14 cellular contexts compared by ENCODE assay signal in the genomic region with DNA sequence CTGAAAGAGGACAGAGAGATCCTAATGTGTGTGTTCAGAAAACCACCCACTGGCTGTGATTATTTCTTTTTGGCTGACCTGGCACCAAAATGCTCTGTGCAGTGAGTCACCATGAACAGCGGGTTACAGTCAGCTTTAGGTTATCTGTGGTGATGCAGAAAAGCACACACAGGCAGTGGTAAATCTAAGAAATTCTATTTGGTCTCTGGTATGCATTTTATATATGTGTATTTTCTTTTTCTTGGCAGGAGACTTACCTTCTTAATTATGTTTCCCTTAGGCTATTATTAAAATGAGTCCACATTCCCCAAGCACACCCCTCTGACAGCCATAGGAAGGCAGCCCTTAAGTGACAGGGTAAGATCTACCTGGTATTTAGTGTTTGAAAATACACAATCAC.
DNase-seq lines count a peak whose midpoint lies in the region; ATAC-seq and TF ChIP-seq lines count a peak whose summit lies in the region.
"Had no signal": no experiment of that assay in that cellular context is flagged by ENCODE, and none has a peak within 500 bp of the region (broad histone marks: within the 10 kb centered on the region; RNA-seq: fewer than 3 reads in every experiment).

No MANE protein-coding gene starts in this region.

- H3K27me3 ChIP-seq in MG63 (no peaks in the 10 kb centered on the region), mammary epithelial cell (ENCODE audit: insufficient read depth, low read length) (no peaks in the 10 kb centered on the region)
- H3K27me3 ChIP-seq: neutrophil had no signal

- H4K20me1 ChIP-seq in mammary epithelial cell (ENCODE audit: insufficient read depth, low read length) = no peaks in the 10 kb centered on the region

- intact Hi-C loops in mammary epithelial cell (cut with micrococcal nuclease) (no loop called here), posterior vena cava (cut with DNase I) (no loop called here)

- no peak overlapping the region for H3K4me3 ChIP-seq in MG63
- H3K4me3 ChIP-seq in mammary epithelial cell (replicated peaks in 1 of 3; ENCODE audit: insufficient read depth in 1 of 3, low read depth in 2 of 3, low read length in 3 of 3) = no peak overlapping the region
- H3K4me3 ChIP-seq: thoracic aorta had no signal

- in situ Hi-C loops in mammary epithelial cell (cut with MboI; ENCODE audit: low sequenced_read_pairs in 2 of 2) = no loop called here

- no peak overlapping the region for H3K27ac ChIP-seq in mammary epithelial cell (ENCODE audit: insufficient read depth, low read depth, low read length)
- H3K27ac ChIP-seq: neutrophil, thoracic aorta had no signal

- no peaks in the 10 kb centered on the region for H3K79me2 ChIP-seq in mammary epithelial cell (ENCODE audit: insufficient read depth, low read length)

- DNase-seq in AG08395 (ENCODE audit: low spot score) = peak; percentile 59
- peak; percentile 72 for DNase-seq in MG63
- DNase-seq in mammary epithelial cell = peak; percentile 58
- DNase-seq in kidney tubule cell (ENCODE audit: low spot score) = peak; percentile 57
- no peak for DNase-seq in NOMO-1 treated with DMSO at 0.1 percent for 48 hours (lab: John Stamatoyannopoulos, UW; ENCODE audit: unreplicated experiment)
- DNase-seq in posterior vena cava (ENCODE audit: low spot score) = no peak
- DNase-seq in NCI-H2196 treated with DMSO at 0.1 percent for 48 hours (lab: John Stamatoyannopoulos, UW; ENCODE audit: unreplicated experiment) = no peak
- DNase-seq: erythroblast, KG1, NCI-H748 treated with DMSO at 0.1 percent for 48 hours, Right ventricle myocardium superior had no signal

- 25% methylated on average over 1 of the region's 1 CpG for WGBS in mammary epithelial cell (ENCODE audit: low coverage, missing lambda C conversion rate)

- dilution Hi-C loops in mammary epithelial cell (cut with HindIII; ENCODE audit: low sequenced_read_pairs) = no loop called here

- no peaks in the 10 kb centered on the region for H3K4me1 ChIP-seq in mammary epithelial cell (ENCODE audit: insufficient read depth, low read length)

- no peak overlapping the region for H3K4me2 ChIP-seq in mammary epithelial cell (ENCODE audit: insufficient read depth, low read depth, low read length)

- no peak for ATAC-seq in HG03139 (IDR thresholded peaks at IDR 0.05; ENCODE audit: unreplicated experiment)

- no peak for TF ChIP-seq CTCF in mammary epithelial cell (conservative IDR thresholded peaks at IDR 0.05 in 1 of 2, IDR thresholded peaks at IDR 0.05 in 1 of 2; ENCODE audit: extremely low read depth in 1 of 2, insufficient read depth in 1 of 2, low read depth in 1 of 2, low read length in 2 of 2)

- CTCF ChIA-PET in mammary epithelial cell (lab: Charles Lee; ENCODE audit: low non-redundant PET) = no interaction called here

- H2AFZ ChIP-seq in mammary epithelial cell (ENCODE audit: low read depth, low read length) = no peak overlapping the region

- H3K9me3 ChIP-seq in MG63 = no peaks in the 10 kb centered on the region
- H3K9me3 ChIP-seq in mammary epithelial cell (replicated peaks; ENCODE audit: insufficient read depth, low read length) = no peaks in the 10 kb centered on the region
- H3K9me3 ChIP-seq: neutrophil, thoracic aorta had no signal

- H3K9ac ChIP-seq in mammary epithelial cell (ENCODE audit: insufficient read depth, low read length) = no peak overlapping the region

- H3K36me3 ChIP-seq in MG63 = no peaks in the 10 kb centered on the region
- no peaks in the 10 kb centered on the region for H3K36me3 ChIP-seq in mammary epithelial cell (ENCODE audit: insufficient read depth, low read length)
- H3K36me3 ChIP-seq: neutrophil, thoracic aorta had no signal

- BruUV-seq in mammary epithelial cell (replicated peaks; lab: Mats Ljungman, UMichigan) = no TSS peak

Comparison
In these comparisons a context has a peak if more than half of its experiments do, and no peak if none do; other contexts are left out.
1. DNase-seq: peak in AG08395 (single experiment), MG63 (single experiment), mammary epithelial cell (single experiment) and kidney tubule cell (single experiment); none in NOMO-1 treated with DMSO at 0.1 percent for 48 hours (single experiment), posterior vena cava (single experiment) and NCI-H2196 treated with DMSO at 0.1 percent for 48 hours (single experiment).